ENCODE assay signal across 19 cellular contexts in genomic region chr7:13077466-13077865, GRCh38.
DNase-seq lines count a peak whose midpoint lies in the region; ATAC-seq, FAIRE-seq and TF ChIP-seq lines count a peak whose summit lies in the region.
"Had no signal": no experiment of that assay in that cellular context is flagged by ENCODE, and none has a peak within 500 bp of the region (broad histone marks: within the 10 kb centered on the region; RNA-seq: fewer than 3 reads in every experiment).

No MANE protein-coding gene starts in this region.

- H3K9me3 ChIP-seq in endothelial cell of umbilical vein (replicated peaks; ENCODE audit: control insufficient read depth, insufficient read depth, low read length): no peaks in the 10 kb centered on the region
- no peaks in the 10 kb centered on the region for H3K9me3 ChIP-seq in spleen
- H3K9me3 ChIP-seq: gastrocnemius medialis, suprapubic skin had no signal

- peak; percentile 41 for DNase-seq in GM03348 (ENCODE audit: low spot score)
- DNase-seq in RKO (ENCODE audit: low spot score): peak; percentile 5
- DNase-seq in endothelial cell of umbilical vein (ENCODE audit: low read depth, low spot score): peak; percentile 41
- peak; percentile 25 for DNase-seq in renal cortical epithelial cell (ENCODE audit: low read depth)
- no peak for DNase-seq in spleen
- DNase-seq in T-cell: no peak
- DNase-seq in GF-D8 (lab: John Stamatoyannopoulos, UW): no peak
- no peak for DNase-seq in immature natural killer cell
- DNase-seq: activated CD4-positive, alpha-beta T cell treated with anti-CD3 and anti-CD28 coated beads, Interleukin-2, amount 50 U/mL, for 48 hours; activated naive CD8-positive, alpha-beta T cell treated with anti-CD3 and anti-CD28 coated beads for 36 hours; activated T-cell treated with anti-CD3 and anti-CD28 coated beads, Interleukin-2, amount 50 U/mL, for 72 hours; Calu3; gastrocnemius medialis; Karpas-422; left ventricle myocardium superior; NCI-H1417; NCI-H2171 treated with DMSO at 0.1 percent for 48 hours; NCI-H774 had no signal

- BruUV-seq in endothelial cell of umbilical vein (replicated peaks; lab: Mats Ljungman, UMichigan): no TSS peak

- TF ChIP-seq POLR2A in endothelial cell of umbilical vein (IDR thresholded peaks at IDR 0.05; ENCODE audit: low read depth, low read length): no peak
- TF ChIP-seq POLR2A in spleen (IDR thresholded peaks at IDR 0.05): no peak

- CTCF ChIA-PET in endothelial cell of umbilical vein (lab: Charles Lee) (interaction anchor here (0.7 to 1.6 kb wide), 3 partner anchors 31 to 391 kb away, joined by 3 to 5 read pairs (median 3); no protein-coding TSS in a partner anchor), T-cell (lab: Charles Lee) (no interaction called here)

- no peaks in the 10 kb centered on the region for H3K9me3 Mint-ChIP-seq in T-cell
- H3K9me3 Mint-ChIP-seq in immature natural killer cell: peaks cover 0 to 8% (median 2%) of the 10 kb centered on the region in 6 donors
- H3K9me3 Mint-ChIP-seq: activated naive CD8-positive, alpha-beta T cell treated with anti-CD3 and anti-CD28 coated beads for 36 hours; activated T-cell treated with anti-CD3 and anti-CD28 coated beads, Interleukin-2, amount 50 U/mL, for 72 hours had no signal

- H3K27ac Mint-ChIP-seq in T-cell (no peak overlapping the region), immature natural killer cell (no peak overlapping the region)
- H3K27ac Mint-ChIP-seq: activated naive CD8-positive, alpha-beta T cell treated with anti-CD3 and anti-CD28 coated beads for 36 hours; activated T-cell treated with anti-CD3 and anti-CD28 coated beads, Interleukin-2, amount 50 U/mL, for 72 hours had no signal

- TF ChIP-seq CTCF in endothelial cell of umbilical vein (IDR thresholded peaks at IDR 0.05; ENCODE audit: extremely low read depth in 1 of 2, insufficient read depth in 1 of 2, low read depth in 1 of 2, low read length in 2 of 2): no peak
- no peak for TF ChIP-seq CTCF in spleen (IDR thresholded peaks at IDR 0.05 in 8 of 11, conservative IDR thresholded peaks at IDR 0.05 in 3 of 11)

- no peaks in the 10 kb centered on the region for H3K9me1 ChIP-seq in endothelial cell of umbilical vein (replicated peaks; ENCODE audit: control insufficient read depth, extremely low read depth, insufficient read depth, low read length)

- H3K27me3 Mint-ChIP-seq in T-cell: peaks cover 3 to 11% of the 10 kb centered on the region in 2 donors
- H3K27me3 Mint-ChIP-seq in immature natural killer cell (ENCODE audit: low read depth in 3 of 3): peaks cover 0 to 4% (median 0%) of the 10 kb centered on the region in 3 donors

- H3K36me3 ChIP-seq in endothelial cell of umbilical vein (ENCODE audit: control insufficient read depth in 2 of 2, extremely low read depth in 1 of 2, insufficient read depth in 2 of 2, low read length in 2 of 2) (no peaks in the 10 kb centered on the region), spleen (no peaks in the 10 kb centered on the region)
- H3K36me3 ChIP-seq: gastrocnemius medialis, suprapubic skin had no signal

- H3K79me2 ChIP-seq in endothelial cell of umbilical vein (ENCODE audit: control insufficient read depth, insufficient read depth, low read length): no peaks in the 10 kb centered on the region

- H3K27ac ChIP-seq in endothelial cell of umbilical vein (ENCODE audit: insufficient read depth, low read depth, low read length) (no peak overlapping the region), spleen (no peak overlapping the region)
- H3K27ac ChIP-seq: gastrocnemius medialis, suprapubic skin had no signal

- H3K4me1 ChIP-seq in endothelial cell of umbilical vein (ENCODE audit: control insufficient read depth, extremely low read depth, insufficient read depth, low read length) (peaks cover 13% of the 10 kb centered on the region), spleen (no peaks in the 10 kb centered on the region)
- H3K4me1 ChIP-seq: gastrocnemius medialis, suprapubic skin had no signal

- intact Hi-C loops in endothelial cell of umbilical vein (cut with micrococcal nuclease): no loop called here
- intact Hi-C loops in spleen (cut with DNase I; ENCODE audit: low total_unique reads): no loop called here

- H3K4me3 ChIP-seq in endothelial cell of umbilical vein (replicated peaks in 1 of 3; ENCODE audit: insufficient read depth in 1 of 3, low read depth in 1 of 3, low read length in 3 of 3): no peak overlapping the region
- H3K4me3 ChIP-seq in spleen: no peak overlapping the region
- H3K4me3 ChIP-seq: gastrocnemius medialis, suprapubic skin had no signal

- POLR2A ChIA-PET in endothelial cell of umbilical vein (lab: Charles Lee) (no interaction called here), T-cell (lab: Charles Lee) (no interaction called here)

- WGBS in spleen, 5 donors: 68 to 84% (median 83%) methylated on average over 3 of the region's 3 CpGs

- peak overlapping the region; percentile 21 for H3K4me2 ChIP-seq in endothelial cell of umbilical vein (ENCODE audit: insufficient read depth, low read length)

- H3K4me3 Mint-ChIP-seq in T-cell (no peak overlapping the region), immature natural killer cell (no peak overlapping the region)
- H3K4me3 Mint-ChIP-seq: activated naive CD8-positive, alpha-beta T cell treated with anti-CD3 and anti-CD28 coated beads for 36 hours; activated T-cell treated with anti-CD3 and anti-CD28 coated beads, Interleukin-2, amount 50 U/mL, for 72 hours had no signal

- H3K27me3 ChIP-seq in endothelial cell of umbilical vein (ENCODE audit: control insufficient read depth in 2 of 2, insufficient read depth in 2 of 2, low read length in 2 of 2) (no peaks in the 10 kb centered on the region), spleen (replicated peaks in 1 of 7) (no peaks in the 10 kb centered on the region)
- H3K27me3 ChIP-seq: gastrocnemius medialis, suprapubic skin had no signal

- no peak overlapping the region for H3K9ac ChIP-seq in endothelial cell of umbilical vein (replicated peaks; ENCODE audit: extremely low read depth, insufficient read depth, low read length)

- ATAC-seq in T-cell (replicated peaks in 1 of 4): no peak
- ATAC-seq: activated T-cell treated with anti-CD3 and anti-CD28 coated beads, Interleukin-2, amount 50 U/mL, for 72 hours; gastrocnemius medialis; left ventricle myocardium superior had no signal

- H2AFZ ChIP-seq in endothelial cell of umbilical vein (ENCODE audit: low read depth, low read length): peak overlapping the region; percentile 16

- dilution Hi-C loops in endothelial cell of umbilical vein (cut with MboI; ENCODE audit: extremely low pct_ligation_motif_present, low sequenced_read_pairs): no loop called here

- peak; percentile 35 for FAIRE-seq in endothelial cell of umbilical vein (lab: Jason Lieb, UNC)

- no peaks in the 10 kb centered on the region for H4K20me1 ChIP-seq in endothelial cell of umbilical vein (replicated peaks; ENCODE audit: control insufficient read depth, extremely low read depth, insufficient read depth, low read length)

- H3K36me3 Mint-ChIP-seq in T-cell (no peaks in the 10 kb centered on the region), immature natural killer cell (no peaks in the 10 kb centered on the region)
- H3K36me3 Mint-ChIP-seq: activated naive CD8-positive, alpha-beta T cell treated with anti-CD3 and anti-CD28 coated beads for 36 hours had no signal

- no peaks in the 10 kb centered on the region for H3K4me1 Mint-ChIP-seq in T-cell
- H3K4me1 Mint-ChIP-seq in immature natural killer cell: no peaks in the 10 kb centered on the region
- H3K4me1 Mint-ChIP-seq: activated naive CD8-positive, alpha-beta T cell treated with anti-CD3 and anti-CD28 coated beads for 36 hours had no signal

TF ChIP-seq in endothelial cell of umbilical vein, 7 proteins besides CTCF, POLR2A, EP300 and RAD21:
- TF ChIP-seq GATA2 (IDR thresholded peaks at IDR 0.05; ENCODE audit: insufficient read depth, insufficient read length, low read depth, low read length) (peak; percentile 24), FOS (IDR thresholded peaks at IDR 0.05; ENCODE audit: borderline replicate concordance, insufficient read depth, low read length) (peak; percentile 27), JUN (IDR thresholded peaks at IDR 0.05; ENCODE audit: borderline replicate concordance, insufficient read depth, insufficient read length, low read depth) (no peak)

Comparison
In these comparisons a context has a peak if more than half of its experiments do, and no peak if none do; other contexts are left out.
1. DNase-seq: peak in GM03348 (single experiment), RKO (single experiment), endothelial cell of umbilical vein (single experiment) and renal cortical epithelial cell (single experiment); none in spleen (single experiment), T-cell (0 of 34), GF-D8 (single experiment) and immature natural killer cell (0 of 3).